ENCODE assay signal across 8 cellular contexts in genomic region chr17:8122391-8122922, GRCh38. TPM values are rescaled to one million over a fixed set of nuclear protein-coding genes. Genes with fewer than 3 reads are reported as not detected.
DNase-seq lines count a peak whose midpoint lies in the region; ATAC-seq and TF ChIP-seq lines count a peak whose summit lies in the region.

No MANE protein-coding gene starts in this region.

- H3K4me1 ChIP-seq in gastroesophageal sphincter: peaks cover 2 to 93% (median 74%) of the 10 kb centered on the region in 3 donors

- H3K4me3 ChIP-seq in gastroesophageal sphincter (peak overlapping the region; percentile 9 to 75), skin epidermis (peak overlapping the region; percentile 22 to 65 (median 37))

- no peaks in the 10 kb centered on the region for H3K36me3 ChIP-seq in gastroesophageal sphincter

- no peak for TF ChIP-seq POLR2A in gastroesophageal sphincter (IDR thresholded peaks at IDR 0.05)

- 1% methylated on average over 12 of the region's 31 CpGs; no CpG with 5 or more reads in 1 of the 2 donors for WGBS in gastroesophageal sphincter (ENCODE audit: low coverage in 1 of 2), 2 donors

- H3K27me3 ChIP-seq in gastroesophageal sphincter: peaks cover 64% of the 10 kb centered on the region

- no peak for TF ChIP-seq EP300 in gastroesophageal sphincter (IDR thresholded peaks at IDR 0.05)

- H3K9me3 ChIP-seq in gastroesophageal sphincter: no peaks in the 10 kb centered on the region

- TF ChIP-seq CTCF in gastroesophageal sphincter (IDR thresholded peaks at IDR 0.05): no peak

- H3K27ac ChIP-seq in gastroesophageal sphincter (peak overlapping the region in 3 of 4 donors; percentile 9 to 68 (median 18)), skin epidermis (peak overlapping the region in 1 of 21 experiments; percentile 45)

- ATAC-seq in gastroesophageal sphincter (no peak), GM18502 (IDR thresholded peaks at IDR 0.05; ENCODE audit: poor library complexity, unreplicated experiment) (no peak)

- peak; percentile 22 for DNase-seq in stimulated activated CD4-positive, alpha-beta T cell treated with anti-CD3 and anti-CD28 coated beads, Interleukin-4, amount 100 ng/mL, for 1 hour
- no peak for DNase-seq in stimulated activated CD4-positive, alpha-beta T cell treated with anti-CD3 and anti-CD28 coated beads, Interleukin-2, amount 100 ng/mL, for 48 hours
- peak; percentile 40 to 54 for DNase-seq in activated CD4-positive, alpha-beta T cell treated with anti-CD3 and anti-CD28 coated beads, Interleukin-2, amount 50 U/mL, for 48 hours
- no peak for DNase-seq in SHP77 treated with DMSO at 0.1 percent for 48 hours (lab: John Stamatoyannopoulos, UW)
- no peak for DNase-seq in NCI-H2107 treated with DMSO at 0.1 percent for 48 hours (lab: John Stamatoyannopoulos, UW; ENCODE audit: unreplicated experiment)

RNA-seq across cellular contexts. Expression of gene HES7, which starts 1.4 kb away (rescaled TPM):
- under 1 TPM in 2 of 4 donors, not detected in 2; 0.89 to 0.94 TPM for total RNA-seq in gastroesophageal sphincter

RNA-seq across cellular contexts. Expression of gene ALOXE3, which starts 4.1 kb away (rescaled TPM):
- total RNA-seq in gastroesophageal sphincter: under 1 TPM in 1 of 4 donors, not detected in 3; 0.37 TPM

RNA-seq across cellular contexts. Expression of gene PER1, which starts 29.7 kb away (rescaled TPM):
- 100 to 1,000 TPM in 3 of 4 donors, 10 to 100 TPM in 1; 67.1 to 188 (median 136) TPM for total RNA-seq in gastroesophageal sphincter

RNA-seq across cellular contexts. Expression of gene ALOX12B, which starts 34.9 kb away (rescaled TPM):
- total RNA-seq in gastroesophageal sphincter: under 1 TPM in 1 of 4 donors, not detected in 3; 0.17 TPM

RNA-seq across cellular contexts. Expression of gene VAMP2, which starts 40.3 kb away (rescaled TPM):
- 10 to 100 TPM; 14.6 to 39.8 (median 33.4) TPM for total RNA-seq in gastroesophageal sphincter

Comparison
In these comparisons a context has a peak if more than half of its experiments do, and no peak if none do; other contexts are left out.
1. DNase-seq: peak in stimulated activated CD4-positive, alpha-beta T cell treated with anti-CD3 and anti-CD28 coated beads, Interleukin-4, amount 100 ng/mL, for 1 hour (single experiment) and activated CD4-positive, alpha-beta T cell treated with anti-CD3 and anti-CD28 coated beads, Interleukin-2, amount 50 U/mL, for 48 hours (2 of 2); none in stimulated activated CD4-positive, alpha-beta T cell treated with anti-CD3 and anti-CD28 coated beads, Interleukin-2, amount 100 ng/mL, for 48 hours (0 of 2), SHP77 treated with DMSO at 0.1 percent for 48 hours (single experiment) and NCI-H2107 treated with DMSO at 0.1 percent for 48 hours (single experiment).